21 cellular contexts compared by ENCODE assay signal in genomic region chr1:25760871-25761270, GRCh38.
"Had no signal": no experiment of that assay in that cellular context is flagged by ENCODE, and none has a peak within 500 bp of the region (broad histone marks: within the 10 kb centered on the region; RNA-seq: fewer than 3 reads in every experiment).

No MANE protein-coding gene starts in this region.

- H3K4me3 Mint-ChIP-seq: activated B cell treated with CpG ODN at 0.5 μM for 24 hours; activated CD4-positive, alpha-beta T cell treated with anti-CD3 and anti-CD28 coated beads, Interleukin-2, amount 10 ng/mL, durations not matched to agents 24 days and 14 days; activated CD8-positive, alpha-beta T cell treated with anti-CD3 and anti-CD28 coated beads, Interleukin-2, amount 10 ng/mL, durations not matched to agents 7 days and 5 days; activated naive CD4-positive, alpha-beta T cell treated with anti-CD3 and anti-CD28 coated beads, Interleukin-2, amount 50 U/mL, for 24 hours; immature natural killer cell; nephron had no signal

- H3K4me2 ChIP-seq: smooth muscle cell had no signal

- ATAC-seq: activated CD8-positive, alpha-beta T cell treated with anti-CD3 and anti-CD28 coated beads, Interleukin-2, amount 10 ng/mL, durations not matched to agents 7 days and 5 days; psoas muscle had no signal

- H3K36me3 Mint-ChIP-seq: immature natural killer cell had no signal

- H3K4me3 ChIP-seq: heart left ventricle, psoas muscle, right lobe of liver, smooth muscle cell, transverse colon had no signal

- H3K27ac ChIP-seq: heart left ventricle, psoas muscle, right lobe of liver, transverse colon had no signal

- H3K4me1 ChIP-seq: right lobe of liver, transverse colon had no signal

- H3K9me3 ChIP-seq: heart left ventricle, psoas muscle, right lobe of liver, transverse colon had no signal

- H3K9me3 Mint-ChIP-seq: activated B cell treated with CpG ODN at 0.5 μM for 24 hours; activated CD4-positive, alpha-beta T cell treated with anti-CD3 and anti-CD28 coated beads, Interleukin-2, amount 10 ng/mL, durations not matched to agents 24 days and 14 days; activated naive CD4-positive, alpha-beta T cell treated with anti-CD3 and anti-CD28 coated beads, Interleukin-2, amount 50 U/mL, for 24 hours; immature natural killer cell; nephron had no signal

- H3K27ac Mint-ChIP-seq: activated B cell treated with CpG ODN at 0.5 μM for 24 hours; activated CD4-positive, alpha-beta T cell treated with anti-CD3 and anti-CD28 coated beads, Interleukin-2, amount 10 ng/mL, durations not matched to agents 24 days and 14 days; activated CD8-positive, alpha-beta T cell treated with anti-CD3 and anti-CD28 coated beads, Interleukin-2, amount 10 ng/mL, durations not matched to agents 7 days and 5 days had no signal

- H3K36me3 ChIP-seq: right lobe of liver, transverse colon had no signal

- DNase-seq: activated B cell treated with CpG ODN at 0.5 μM for 24 hours; activated CD4-positive, alpha-beta T cell treated with anti-CD3 and anti-CD28 coated beads, Interleukin-2, amount 10 ng/mL, durations not matched to agents 24 days and 14 days; activated CD8-positive, alpha-beta memory T cell treated with anti-CD3 and anti-CD28 coated beads, Interleukin-2, amount 50 U/mL, for 4 hours; activated CD8-positive, alpha-beta T cell treated with anti-CD3 and anti-CD28 coated beads, Interleukin-2, amount 10 ng/mL, durations not matched to agents 7 days and 5 days; activated effector memory CD4-positive, alpha-beta T cell treated with anti-CD3 and anti-CD28 coated beads, Interleukin-2, amount 50 U/mL, for 16 hours; activated T-cell treated with anti-CD3 and anti-CD28 coated beads, Interleukin-2, amount 50 U/mL, for 48 hours; central memory CD4-positive, alpha-beta T cell; cortex of kidney; effector CD8-positive, alpha-beta T cell; foreskin melanocyte; heart left ventricle; immature natural killer cell; psoas muscle; right lobe of liver; stimulated activated CD4-positive, alpha-beta T cell treated with anti-CD3 and anti-CD28 coated beads, Interleukin-4, amount 100 ng/mL, for 4 hours; stimulated activated CD8-positive, alpha-beta memory T cell treated with anti-CD3 and anti-CD28 coated beads, Interleukin-4, amount 100 ng/mL, for 48 hours; stimulated activated naive CD4-positive, alpha-beta T cell treated with Interleukin-2 at 50 U/mL for 16 hours; transverse colon had no signal

- H3K27me3 ChIP-seq: heart left ventricle, right lobe of liver, transverse colon had no signal

- H3K27me3 Mint-ChIP-seq: activated naive CD4-positive, alpha-beta T cell treated with anti-CD3 and anti-CD28 coated beads, Interleukin-2, amount 50 U/mL, for 24 hours had no signal
